Comparison of ENCODE assay signal across 9 cellular contexts in genomic region chr17:44970136-44970737, GRCh38. TPM values are rescaled to one million over a fixed set of nuclear protein-coding genes. Genes with fewer than 3 reads are reported as not detected.
A peak's percentile ranks its signal among the peaks of the same experiment; 100 is the strongest.
DNase-seq lines count a peak whose midpoint lies in the region; ATAC-seq and TF ChIP-seq lines count a peak whose summit lies in the region.
"Had no signal": no experiment of that assay in that cellular context is flagged by ENCODE, and none has a peak within 500 bp of the region (broad histone marks: within the 10 kb centered on the region; RNA-seq: fewer than 3 reads in every experiment).

No MANE protein-coding gene starts in this region.

- DNase-seq in CD14-positive monocyte (ENCODE audit: low spot score) (no peak), ascending aorta (ENCODE audit: low spot score in 2 of 2) (no peak), T-helper 9 cell (no peak), DMS114 treated with DMSO at 0.1 percent for 48 hours (lab: John Stamatoyannopoulos, UW; ENCODE audit: unreplicated experiment) (no peak)
- DNase-seq in stimulated activated naive B cell treated with anti-CD40 and anti-IgM and Interleukin-4, amounts not matched to agents 10 μg/mL and 1 μg/mL and 100 μg/mL, for 72 hours, result peak; percentile 21

- peaks cover 32% of the 10 kb centered on the region for H3K4me1 Mint-ChIP-seq in CD14-positive monocyte
- peaks cover 31 to 48% of the 10 kb centered on the region in 2 donors for H3K4me1 Mint-ChIP-seq in stimulated activated naive B cell treated with anti-CD40 and anti-IgM and Interleukin-4, amounts not matched to agents 10 μg/mL and 1 μg/mL and 100 μg/mL, for 72 hours

- no peak for TF ChIP-seq CTCF in CD14-positive monocyte (IDR thresholded peaks at IDR 0.05)
- TF ChIP-seq CTCF in ascending aorta (IDR thresholded peaks at IDR 0.05), result no peak

- H3K36me3 ChIP-seq in HUES6 (ENCODE audit: control insufficient read depth, insufficient read depth, low read length) (no peaks in the 10 kb centered on the region), ascending aorta (no peaks in the 10 kb centered on the region)

- H3K27me3 Mint-ChIP-seq in CD14-positive monocyte (ENCODE audit: low read depth in 3 of 3), result peaks cover 83 to 92% (median 86%) of the 10 kb centered on the region in 3 donors
- peaks cover 48 to 65% of the 10 kb centered on the region in 2 donors for H3K27me3 Mint-ChIP-seq in stimulated activated naive B cell treated with anti-CD40 and anti-IgM and Interleukin-4, amounts not matched to agents 10 μg/mL and 1 μg/mL and 100 μg/mL, for 72 hours

- peaks cover 60% of the 10 kb centered on the region for H3K27me3 ChIP-seq in HUES6 (ENCODE audit: control insufficient read depth, insufficient read depth, low read length)
- H3K27me3 ChIP-seq in ascending aorta, result peaks cover 9% of the 10 kb centered on the region

- H3K27ac ChIP-seq in HUES6 (ENCODE audit: low read depth, low read length) (no peak overlapping the region), ascending aorta (peak overlapping the region; percentile 9 to 52)
- H3K27ac ChIP-seq: KMS-11 had no signal

- ATAC-seq in stimulated activated naive B cell treated with anti-CD40 and anti-IgM and Interleukin-4, amounts not matched to agents 10 μg/mL and 1 μg/mL and 100 μg/mL, for 72 hours (replicated peaks), result peak in 1 of 2 donors; percentile 21
- ATAC-seq in HG02885 (IDR thresholded peaks at IDR 0.05; ENCODE audit: poor library complexity, unreplicated experiment), result no peak

- peaks cover 2 to 42% (median 19%) of the 10 kb centered on the region in 7 donors for H3K9me3 Mint-ChIP-seq in CD14-positive monocyte
- no peaks in the 10 kb centered on the region for H3K9me3 Mint-ChIP-seq in stimulated activated naive B cell treated with anti-CD40 and anti-IgM and Interleukin-4, amounts not matched to agents 10 μg/mL and 1 μg/mL and 100 μg/mL, for 72 hours

- no peaks in the 10 kb centered on the region for H3K9me3 ChIP-seq in HUES6 (ENCODE audit: control insufficient read depth, insufficient read depth, low read depth, low read length)
- H3K9me3 ChIP-seq in ascending aorta, result no peaks in the 10 kb centered on the region
- H3K9me3 ChIP-seq in iPS-18c (ENCODE audit: control insufficient read depth, insufficient read depth, low read length), result peaks cover 4% of the 10 kb centered on the region

- peak overlapping the region; percentile 55 to 86 for H3K4me3 Mint-ChIP-seq in CD14-positive monocyte
- H3K4me3 Mint-ChIP-seq in stimulated activated naive B cell treated with anti-CD40 and anti-IgM and Interleukin-4, amounts not matched to agents 10 μg/mL and 1 μg/mL and 100 μg/mL, for 72 hours, result peak overlapping the region; percentile 72 to 74

- peak overlapping the region; percentile 49 for H3K9ac ChIP-seq in HUES6 (ENCODE audit: low read length)
- H3K9ac ChIP-seq: KMS-11 had no signal

- H3K4me3 ChIP-seq in HUES6 (ENCODE audit: low read depth, low read length) (peak overlapping the region; percentile 74), ascending aorta (peak overlapping the region; percentile 43 to 67), iPS-18c (ENCODE audit: insufficient read depth, low read depth, low read length) (peak overlapping the region; percentile 78)

- intact Hi-C loops in CD14-positive monocyte (cut with micrococcal nuclease) (no loop called here), ascending aorta (cut with DNase I) (no loop called here)

- peaks cover 11 to 16% of the 10 kb centered on the region in 2 donors for H3K36me3 Mint-ChIP-seq in CD14-positive monocyte
- no peaks in the 10 kb centered on the region for H3K36me3 Mint-ChIP-seq in stimulated activated naive B cell treated with anti-CD40 and anti-IgM and Interleukin-4, amounts not matched to agents 10 μg/mL and 1 μg/mL and 100 μg/mL, for 72 hours

- H3K27ac Mint-ChIP-seq in CD14-positive monocyte, result no peak overlapping the region
- H3K27ac Mint-ChIP-seq in stimulated activated naive B cell treated with anti-CD40 and anti-IgM and Interleukin-4, amounts not matched to agents 10 μg/mL and 1 μg/mL and 100 μg/mL, for 72 hours, result no peak overlapping the region

- H3K4me1 ChIP-seq in HUES6 (ENCODE audit: control insufficient read depth, insufficient read depth, low read length), result peaks cover 37% of the 10 kb centered on the region
- peaks cover 10 to 15% of the 10 kb centered on the region in 2 donors for H3K4me1 ChIP-seq in ascending aorta

RNA-seq across cellular contexts. Expression of gene C1QL1, which starts 2.1 kb away (rescaled TPM):
- polyA plus RNA-seq in CD14-positive monocyte, result not detected
- total RNA-seq in ascending aorta, result not detected

RNA-seq across cellular contexts. Expression of gene KIF18B, which starts 22.7 kb away (rescaled TPM):
- polyA plus RNA-seq in CD14-positive monocyte, result not detected
- total RNA-seq in ascending aorta, result not detected

RNA-seq across cellular contexts. Expression of gene GFAP, which starts 54.9 kb away (rescaled TPM):
- polyA plus RNA-seq in CD14-positive monocyte, result under 1 TPM; 0.18 to 0.33 TPM
- total RNA-seq in ascending aorta, result 1.7 TPM
